In genomic region chr19:3809881-3810707, GRCh38 we compare ENCODE assay signal across 20 cellular contexts. TPM values are rescaled to one million over a fixed set of nuclear protein-coding genes. Genes with fewer than 3 reads are reported as not detected.
DNase-seq lines count a peak whose midpoint lies in the region; ATAC-seq and TF ChIP-seq lines count a peak whose summit lies in the region.
"Had no signal": no experiment of that assay in that cellular context is flagged by ENCODE, and none has a peak within 500 bp of the region (broad histone marks: within the 10 kb centered on the region; RNA-seq: fewer than 3 reads in every experiment).

No MANE protein-coding gene starts in this region.

- DNase-seq in activated CD8-positive, alpha-beta memory T cell treated with anti-CD3 and anti-CD28 coated beads for 24 hours, result peak; percentile 71
- no peak for DNase-seq in activated CD8-positive, alpha-beta memory T cell treated with anti-CD3 and anti-CD28 coated beads, Interleukin-2, amount 50 U/mL, for 4 hours
- peak; percentile 23 for DNase-seq in left kidney (ENCODE audit: low read depth, low spot score)
- DNase-seq in upper lobe of left lung, result peak in 1 of 2 donors; percentile 75
- DNase-seq in NCI-H510A treated with DMSO at 0.1 percent for 48 hours (lab: John Stamatoyannopoulos, UW), result no peak
- no peak for DNase-seq in COLO668 (lab: John Stamatoyannopoulos, UW; ENCODE audit: unreplicated experiment)
- no peak for DNase-seq in activated CD8-positive, alpha-beta memory T cell treated with anti-CD3 and anti-CD28 coated beads, Interleukin-2, amount 10 ng/mL, durations not matched to agents 7 days and 5 days
- DNase-seq: activated gamma-delta T cell treated with Interleukin-2 at 50 U/mL for 16 hours; DMS79; mesenchymal stem cell; NCI-H187 treated with DMSO at 0.1 percent for 48 hours; NCI-H510A; PC-3; stimulated activated CD4-positive, alpha-beta T cell treated with anti-CD3 and anti-CD28 coated beads, Interleukin-2, amount 100 ng/mL, for 48 hours; transverse colon had no signal

- peaks cover 37 to 67% (median 41%) of the 10 kb centered on the region in 4 donors for H3K4me1 ChIP-seq in upper lobe of left lung
- H3K4me1 ChIP-seq: gastroesophageal sphincter had no signal

- TF ChIP-seq CTCF in upper lobe of left lung (IDR thresholded peaks at IDR 0.05), result no peak

- no peaks in the 10 kb centered on the region for H3K27me3 ChIP-seq in upper lobe of left lung
- H3K27me3 ChIP-seq: transverse colon had no signal

- TF ChIP-seq POLR2A in upper lobe of left lung (IDR thresholded peaks at IDR 0.05), result no peak

- H3K9me3 Mint-ChIP-seq in activated CD8-positive, alpha-beta memory T cell treated with anti-CD3 and anti-CD28 coated beads, Interleukin-2, amount 10 ng/mL, durations not matched to agents 7 days and 5 days (ENCODE audit: low read depth), result peaks cover 2% of the 10 kb centered on the region

- H3K9me3 ChIP-seq in KOPT-K1 (ENCODE audit: insufficient read depth, low read length, poor library complexity, severe bottlenecking), result no peaks in the 10 kb centered on the region
- no peaks in the 10 kb centered on the region for H3K9me3 ChIP-seq in upper lobe of left lung
- H3K9me3 ChIP-seq: gastroesophageal sphincter, transverse colon had no signal

- H3K27me3 Mint-ChIP-seq in activated CD8-positive, alpha-beta memory T cell treated with anti-CD3 and anti-CD28 coated beads, Interleukin-2, amount 10 ng/mL, durations not matched to agents 7 days and 5 days, result no peaks in the 10 kb centered on the region

- H3K27ac Mint-ChIP-seq in activated CD8-positive, alpha-beta memory T cell treated with anti-CD3 and anti-CD28 coated beads, Interleukin-2, amount 10 ng/mL, durations not matched to agents 7 days and 5 days, result no peak overlapping the region

- peaks cover 50% of the 10 kb centered on the region for H3K4me1 Mint-ChIP-seq in activated CD8-positive, alpha-beta memory T cell treated with anti-CD3 and anti-CD28 coated beads, Interleukin-2, amount 10 ng/mL, durations not matched to agents 7 days and 5 days

- CTCF ChIA-PET in activated CD8-positive, alpha-beta memory T cell treated with anti-CD3 and anti-CD28 coated beads, Interleukin-2, amount 10 ng/mL, durations not matched to agents 7 days and 5 days (lab: Charles Lee), result interaction anchor here (3.5 kb wide), 1 partner anchor 12 kb away, joined by 29 read pairs; no protein-coding TSS in a partner anchor

- peak overlapping the region; percentile 32 for H3K27ac ChIP-seq in KOPT-K1 (ENCODE audit: low read depth, low read length, poor library complexity, severe bottlenecking)
- H3K27ac ChIP-seq in upper lobe of left lung, result peak overlapping the region; percentile 67 to 92 (median 84)
- H3K27ac ChIP-seq: epithelial cell of prostate, gastroesophageal sphincter, transverse colon had no signal

- H3K4me3 Mint-ChIP-seq in activated CD8-positive, alpha-beta memory T cell treated with anti-CD3 and anti-CD28 coated beads, Interleukin-2, amount 10 ng/mL, durations not matched to agents 7 days and 5 days, result no peak overlapping the region

- H3K36me3 Mint-ChIP-seq in activated CD8-positive, alpha-beta memory T cell treated with anti-CD3 and anti-CD28 coated beads, Interleukin-2, amount 10 ng/mL, durations not matched to agents 7 days and 5 days, result peaks cover 1% of the 10 kb centered on the region

- 74 to 79% methylated on average over 9 to 20 of the region's 26 CpGs for WGBS in upper lobe of left lung, 2 donors

- H3K4me3 ChIP-seq in upper lobe of left lung, result no peak overlapping the region
- H3K4me3 ChIP-seq: gastroesophageal sphincter, transverse colon had no signal

- no peaks in the 10 kb centered on the region for H3K36me3 ChIP-seq in KOPT-K1 (ENCODE audit: insufficient read depth, low read length)
- H3K36me3 ChIP-seq in upper lobe of left lung, result no peaks in the 10 kb centered on the region
- H3K36me3 ChIP-seq: gastroesophageal sphincter, transverse colon had no signal

- TF ChIP-seq EP300 in upper lobe of left lung (IDR thresholded peaks at IDR 0.05), result no peak

- no peak for ATAC-seq in upper lobe of left lung (ENCODE audit: low FRiP score in 2 of 2)
- ATAC-seq in activated CD8-positive, alpha-beta memory T cell treated with anti-CD3 and anti-CD28 coated beads, Interleukin-2, amount 10 ng/mL, durations not matched to agents 7 days and 5 days, result no peak
- ATAC-seq: gastroesophageal sphincter, PC-3 had no signal

RNA-seq across cellular contexts. Expression of gene MATK, which starts 23.9 kb away (rescaled TPM):
- total RNA-seq in upper lobe of left lung, result 10 to 100 TPM in 5 of 6 donors, 1 to 10 TPM in 1; 9.6 to 20.1 (median 13.1) TPM
- 10 to 100 TPM; 26.8 to 30.8 TPM for total RNA-seq in activated CD8-positive, alpha-beta memory T cell treated with anti-CD3 and anti-CD28 coated beads, Interleukin-2, amount 10 ng/mL, durations not matched to agents 7 days and 5 days
- total RNA-seq: M059J, PC-3 had no signal

RNA-seq across cellular contexts. Expression of gene RAX2, which starts 38.1 kb away (rescaled TPM):
- total RNA-seq in upper lobe of left lung, result not detected
- not detected for total RNA-seq in activated CD8-positive, alpha-beta memory T cell treated with anti-CD3 and anti-CD28 coated beads, Interleukin-2, amount 10 ng/mL, durations not matched to agents 7 days and 5 days
- total RNA-seq: activated CD8-positive, alpha-beta memory T cell treated with anti-CD3 and anti-CD28 coated beads for 36 hours; gastroesophageal sphincter; M059J; PC-3; transverse colon had no signal

RNA-seq across cellular contexts. Expression of gene MRPL54, which starts 47.6 kb away (rescaled TPM):
- total RNA-seq in upper lobe of left lung, result 10 to 100 TPM; 16.8 to 83.9 (median 65.5) TPM
- total RNA-seq in activated CD8-positive, alpha-beta memory T cell treated with anti-CD3 and anti-CD28 coated beads, Interleukin-2, amount 10 ng/mL, durations not matched to agents 7 days and 5 days, result 10 to 100 TPM; 74.0 to 89.8 TPM

RNA-seq across cellular contexts. Expression of gene APBA3, which starts 48.6 kb away (rescaled TPM):
- total RNA-seq in upper lobe of left lung, result 10 to 100 TPM; 13.4 to 92.2 (median 21.6) TPM
- total RNA-seq in activated CD8-positive, alpha-beta memory T cell treated with anti-CD3 and anti-CD28 coated beads, Interleukin-2, amount 10 ng/mL, durations not matched to agents 7 days and 5 days, result 10 to 100 TPM; 50.3 to 65.5 TPM

RNA-seq across cellular contexts. Expression of gene ZFR2, which starts 58.7 kb away (rescaled TPM):
- total RNA-seq in upper lobe of left lung, result 1 to 10 TPM in 1 of 6 donors, under 1 TPM in 2, not detected in 3; 0.11 to 4.2 (median 0.30) TPM
- under 1 TPM; 0.26 TPM for total RNA-seq in activated CD8-positive, alpha-beta memory T cell treated with anti-CD3 and anti-CD28 coated beads, Interleukin-2, amount 10 ng/mL, durations not matched to agents 7 days and 5 days
- total RNA-seq: M059J, PC-3, transverse colon had no signal

Comparison
In these comparisons a context has a peak if more than half of its experiments do, and no peak if none do; other contexts are left out.
1. DNase-seq: peak in activated CD8-positive, alpha-beta memory T cell treated with anti-CD3 and anti-CD28 coated beads for 24 hours (single experiment) and left kidney (single experiment); none in activated CD8-positive, alpha-beta memory T cell treated with anti-CD3 and anti-CD28 coated beads, Interleukin-2, amount 50 U/mL, for 4 hours (single experiment), NCI-H510A treated with DMSO at 0.1 percent for 48 hours (single experiment), COLO668 (single experiment) and activated CD8-positive, alpha-beta memory T cell treated with anti-CD3 and anti-CD28 coated beads, Interleukin-2, amount 10 ng/mL, durations not matched to agents 7 days and 5 days (single experiment).